Comparison of ENCODE assay signal across 1 cellular context in genomic region chr3:43287514-43287913, GRCh38.
TF ChIP-seq lines count a peak whose summit lies in the region.

No MANE protein-coding gene starts in this region.

TF ChIP-seq in K562, 482 proteins besides CTCF, POLR2A, EP300 and RAD21 (continued from another document):
- TF ChIP-seq ZBTB40 (IDR thresholded peaks at IDR 0.05) = 0 out of 2 replicates have a peak, but pooled peaks have one; percentile 17
- no peak for TF ChIP-seq ZBTB40 (CRISPR knock-in tag; IDR thresholded peaks at IDR 0.05)
- TF ChIP-seq ARID3B (CRISPR knock-in tag; IDR thresholded peaks at IDR 0.05; ENCODE audit: borderline replicate concordance) = no peak
- TF ChIP-seq FOXJ2 (tag; IDR thresholded peaks at IDR 0.05) = no peak
- TF ChIP-seq ZNF436 (CRISPR knock-in tag; IDR thresholded peaks at IDR 0.05) = 0 out of 2 replicates have a peak, but pooled peaks have one; percentile 27
